1 cellular context compared by ENCODE assay signal in genomic region chr9:137218754-137219271, GRCh38.
TF ChIP-seq lines count a peak whose summit lies in the region.

No MANE protein-coding gene starts in this region.

TF ChIP-seq in H1, 55 proteins besides CTCF, POLR2A, EP300 and RAD21:
- no peak for TF ChIP-seq BRCA1 (IDR thresholded peaks at IDR 0.05; ENCODE audit: low read depth, low read length)
- no peak for TF ChIP-seq ATF2 (IDR thresholded peaks at IDR 0.05; ENCODE audit: low read length)
- TF ChIP-seq GTF2F1 (IDR thresholded peaks at IDR 0.05; ENCODE audit: borderline replicate concordance, low read depth, low read length) = no peak
- no peak for TF ChIP-seq E2F6 (IDR thresholded peaks at IDR 0.05)
- no peak for TF ChIP-seq CTBP2 (IDR thresholded peaks at IDR 0.05; ENCODE audit: borderline replicate concordance, insufficient read depth, insufficient read length, low read length)
- no peak for TF ChIP-seq POLR2AphosphoS5 (IDR thresholded peaks at IDR 0.05; ENCODE audit: low read depth, low read length)
- no peak for TF ChIP-seq HDAC6 (IDR thresholded peaks at IDR 0.05; ENCODE audit: low read depth, low read length)
- no peak for TF ChIP-seq CHD2 (IDR thresholded peaks at IDR 0.05; ENCODE audit: low read length)
- TF ChIP-seq SIN3A (conservative IDR thresholded peaks at IDR 0.05 in 1 of 2, IDR thresholded peaks at IDR 0.05 in 1 of 2; ENCODE audit: low read depth in 1 of 2, low read length in 2 of 2) = no peak
- no peak for TF ChIP-seq BACH1 (IDR thresholded peaks at IDR 0.05; ENCODE audit: low read length)
- TF ChIP-seq POU5F1 (IDR thresholded peaks at IDR 0.05; ENCODE audit: low read depth, low read length) = no peak
- TF ChIP-seq JUN (IDR thresholded peaks at IDR 0.05; ENCODE audit: low read depth, low read length) = no peak
- no peak for TF ChIP-seq SUZ12 (IDR thresholded peaks at IDR 0.05; ENCODE audit: low read length)
